ENCODE assay signal across 8 cellular contexts in the genomic region with DNA sequence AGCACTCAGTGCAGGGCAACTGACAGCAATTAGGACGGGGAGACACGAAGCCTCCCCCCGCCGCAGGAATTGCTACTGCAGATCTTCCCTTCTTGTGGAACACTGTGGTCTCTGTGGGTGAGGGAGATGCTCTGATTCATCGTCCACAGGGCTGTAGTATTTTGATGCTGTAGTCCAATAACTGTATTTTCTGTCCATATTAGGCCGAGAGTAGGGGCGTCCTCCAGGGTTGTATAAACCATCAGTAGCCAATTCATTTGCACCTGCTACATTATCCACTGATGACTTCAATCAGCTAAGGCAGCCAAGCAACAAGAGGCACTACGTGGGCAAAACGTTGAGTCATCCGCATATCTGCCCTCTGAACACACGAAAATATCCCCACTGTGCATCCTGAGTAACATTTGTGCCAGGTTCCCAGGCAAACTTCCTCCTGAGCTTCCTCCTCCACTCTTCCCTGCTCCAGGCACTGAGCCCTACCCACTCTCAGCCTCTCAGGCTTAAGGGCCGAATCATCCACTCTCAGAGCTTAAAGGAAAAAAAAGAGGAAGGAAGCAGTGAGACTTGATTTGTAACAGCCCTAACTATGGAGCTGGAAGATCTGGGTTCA.
DNase-seq lines count a peak whose midpoint lies in the region; FAIRE-seq and TF ChIP-seq lines count a peak whose summit lies in the region.

No MANE protein-coding gene starts in this region.

- no peak overlapping the region for H3K14ac ChIP-seq in H1 (ENCODE audit: insufficient read length)

- no peaks in the 10 kb centered on the region for H3K23me2 ChIP-seq in H1 (ENCODE audit: low read depth, low read length)

- 0 out of 2 replicates have a peak overlapping the region, but pooled peaks have one; percentile 72 for H2BK20ac ChIP-seq in H1 (ENCODE audit: low read length)

- H3K27me3 ChIP-seq in H1 (replicated peaks in 1 of 4; ENCODE audit: control insufficient read depth in 3 of 4, extremely low read depth in 1 of 4, insufficient read depth in 3 of 4, low read length in 3 of 4): no peaks in the 10 kb centered on the region
- no peaks in the 10 kb centered on the region for H3K27me3 ChIP-seq in neural progenitor cell

- H2BK5ac ChIP-seq in H1 (ENCODE audit: low read depth, low read length): no peak overlapping the region

- H3K9me3 Mint-ChIP-seq in osteocyte (ENCODE audit: unreplicated experiment) (no peaks in the 10 kb centered on the region), neural progenitor cell (no peaks in the 10 kb centered on the region)

- H3K4me1 ChIP-seq in H1 (replicated peaks in 1 of 4; ENCODE audit: control insufficient read depth in 3 of 4, insufficient read depth in 4 of 4, low read length in 3 of 4) (peaks cover 0 to 7% (median 0%) of the 10 kb centered on the region in 4 experiments; a peak in 3 of 7 replicates), neural progenitor cell (peaks cover 5% of the 10 kb centered on the region)

- no peak overlapping the region for H3K27ac ChIP-seq in H1 (ENCODE audit: low read depth, low read length)
- no peak overlapping the region for H3K27ac ChIP-seq in neural progenitor cell

- WGBS in H1 (ENCODE audit: extremely low coverage in 1 of 2, insufficient coverage in 1 of 2, insufficient read length in 1 of 2, insufficient replicate concordance in 2 of 2, low coverage in 1 of 2, low lambda C conversion rate in 2 of 2, missing lambda C conversion rate in 1 of 2), 2 experiments: 94% methylated on average over 11 of the region's 12 CpGs; no CpG with 5 or more reads in 1 of the 2 experiments

- H3K4me1 Mint-ChIP-seq in osteocyte (ENCODE audit: unreplicated experiment) (peaks cover 12% of the 10 kb centered on the region), neural progenitor cell (peaks cover 5% of the 10 kb centered on the region)

- no peak overlapping the region for H2BK120ac ChIP-seq in H1 (replicated peaks; ENCODE audit: low read depth, low read length)

- DNase-seq in EL: peak; percentile 77
- DNase-seq in NCI-H226: peak; percentile 99
- DNase-seq in H1 (ENCODE audit: low read depth in 1 of 2, low spot score in 2 of 2): no peak
- no peak for DNase-seq in osteocyte (ENCODE audit: extremely low spot score, unreplicated experiment)
- DNase-seq in NCI-H1417 (lab: John Stamatoyannopoulos, UW): no peak
- no peak for DNase-seq in GM13977 (ENCODE audit: low spot score)
- DNase-seq in neural progenitor cell (ENCODE audit: low spot score): no peak
- DNase-seq in NCI-H1436 treated with DMSO at 0.1 percent for 48 hours (lab: John Stamatoyannopoulos, UW): no peak

- H2AFZ ChIP-seq in H1 (ENCODE audit: low read length) (no peak overlapping the region), neural progenitor cell (replicated peaks) (no peak overlapping the region)

- POLR2A ChIA-PET in H1 (lab: Charles Lee; ENCODE audit: partially characterized antibody): no interaction called here

- H3K4me2 ChIP-seq in H1 (ENCODE audit: insufficient read depth in 1 of 2, low read depth in 2 of 2, low read length in 2 of 2) (no peak overlapping the region), neural progenitor cell (no peak overlapping the region)

- H4K8ac ChIP-seq in H1 (ENCODE audit: extremely low read depth, insufficient read depth, low read length): no peak overlapping the region

- no peak for TF ChIP-seq EP300 in H1 (IDR thresholded peaks at IDR 0.05; ENCODE audit: borderline replicate concordance in 1 of 2, low read depth in 2 of 2, low read length in 2 of 2)

- H4K5ac ChIP-seq in H1 (ENCODE audit: insufficient read length, low read depth, low read length): no peak overlapping the region

- TF ChIP-seq CTCF in H1 (IDR thresholded peaks at IDR 0.05; ENCODE audit: control extremely low read depth in 1 of 3, insufficient read depth in 1 of 3, low read depth in 1 of 3, low read length in 3 of 3): no peak
- TF ChIP-seq CTCF in osteocyte (IDR thresholded peaks at IDR 0.05): no peak
- no peak for TF ChIP-seq CTCF in GM13977 (IDR thresholded peaks at IDR 0.05; ENCODE audit: extremely low read depth, insufficient read depth, missing control alignments)
- no peak for TF ChIP-seq CTCF in neural progenitor cell (IDR thresholded peaks at IDR 0.05)

- H2BK15ac ChIP-seq in H1 (ENCODE audit: low read length): no peak overlapping the region

- H3K18ac ChIP-seq in H1 (ENCODE audit: extremely low read depth, low read length): no peak overlapping the region; the same call in 1 of the 2 replicates

- H2BK12ac ChIP-seq in H1 (ENCODE audit: low read depth, low read length): no peak overlapping the region

- no peaks in the 10 kb centered on the region for H3K9me3 ChIP-seq in H1 (ENCODE audit: insufficient read depth in 2 of 2, low read depth in 1 of 2, low read length in 1 of 2)
- H3K9me3 ChIP-seq in neural progenitor cell (ENCODE audit: low read depth): no peaks in the 10 kb centered on the region

- H3K27ac Mint-ChIP-seq in osteocyte (ENCODE audit: unreplicated experiment) (peak overlapping the region; percentile 64), neural progenitor cell (no peak overlapping the region)

- in situ Hi-C loops in GM13977 (cut with MboI; ENCODE audit: low pct_unique_long_range_greater_than_20kb, low sequenced_read_pairs, unreplicated experiment): no loop called here

- no peak overlapping the region for H4K91ac ChIP-seq in H1 (replicated peaks; ENCODE audit: insufficient read length, low read length)

- H3K23ac ChIP-seq in H1 (ENCODE audit: insufficient read length): no peak overlapping the region

- no peak for FAIRE-seq in H1 (lab: Jason Lieb, UNC)

- CTCF ChIA-PET in H1 (lab: Charles Lee; ENCODE audit: partially characterized antibody): interaction anchor here (0.7 to 1.2 kb wide), 5 partner anchors 16 to 122 kb away, joined by 3 to 5 read pairs (median 4); no protein-coding TSS in a partner anchor

- H2AK5ac ChIP-seq in H1 (ENCODE audit: low read depth, low read length): no peak overlapping the region

- no peak overlapping the region for H3K9ac ChIP-seq in H1 (replicated peaks in 1 of 4; ENCODE audit: extremely low read depth in 1 of 4, low read depth in 3 of 4, low read length in 3 of 4)
- no peak overlapping the region for H3K9ac ChIP-seq in neural progenitor cell

- no peaks in the 10 kb centered on the region for H3K79me1 ChIP-seq in H1 (ENCODE audit: low read depth, low read length)

- TF ChIP-seq RAD21 in H1 (IDR thresholded peaks at IDR 0.05 in 1 of 2, conservative IDR thresholded peaks at IDR 0.05 in 1 of 2; ENCODE audit: low read depth in 2 of 2, low read length in 2 of 2): no peak

- no peak overlapping the region for H3K4me3 Mint-ChIP-seq in osteocyte (ENCODE audit: unreplicated experiment)
- no peak overlapping the region for H3K4me3 Mint-ChIP-seq in neural progenitor cell

- no peak overlapping the region for H3K56ac ChIP-seq in H1 (replicated peaks; ENCODE audit: insufficient read length, low read depth, low read length)

- no peak for TF ChIP-seq POLR2A in H1 (IDR thresholded peaks at IDR 0.05; ENCODE audit: control extremely low read depth in 1 of 2, low read depth in 2 of 2, low read length in 2 of 2)

- H3K4me3 ChIP-seq in H1 (ENCODE audit: extremely low read depth in 1 of 4, insufficient read depth in 2 of 4, low read depth in 3 of 4, low read length in 4 of 4): no peak overlapping the region
- no peak overlapping the region for H3K4me3 ChIP-seq in neural progenitor cell

- no peak overlapping the region for H3K4ac ChIP-seq in H1 (replicated peaks; ENCODE audit: insufficient read length, low read depth, low read length)

- no peaks in the 10 kb centered on the region for H3K27me3 Mint-ChIP-seq in osteocyte (ENCODE audit: unreplicated experiment)
- peaks cover 7% of the 10 kb centered on the region for H3K27me3 Mint-ChIP-seq in neural progenitor cell (ENCODE audit: insufficient read depth, low read depth)

- H3K36me3 ChIP-seq in H1 (ENCODE audit: control insufficient read depth in 2 of 4, insufficient read depth in 4 of 4, low read length in 3 of 4) (no peaks in the 10 kb centered on the region), neural progenitor cell (no peaks in the 10 kb centered on the region)

- H3F3A ChIP-seq in neural progenitor cell (ENCODE audit: low read depth): no peaks in the 10 kb centered on the region

- H3K36me3 Mint-ChIP-seq in osteocyte (ENCODE audit: unreplicated experiment) (no peaks in the 10 kb centered on the region), neural progenitor cell (no peaks in the 10 kb centered on the region)

- no peaks in the 10 kb centered on the region for H3K79me2 ChIP-seq in H1 (ENCODE audit: control insufficient read depth in 1 of 2, insufficient read depth in 2 of 2, low read length in 2 of 2)
- H3K79me2 ChIP-seq in neural progenitor cell (ENCODE audit: low read depth): no peaks in the 10 kb centered on the region

- H4K20me1 ChIP-seq in H1 (replicated peaks in 1 of 2; ENCODE audit: control insufficient read depth in 1 of 2, insufficient read depth in 2 of 2, low read length in 2 of 2) (no peaks in the 10 kb centered on the region), neural progenitor cell (ENCODE audit: low read depth) (no peaks in the 10 kb centered on the region)

TF ChIP-seq in H1, 55 proteins besides CTCF, POLR2A, EP300 and RAD21 (continues in another document):
- TF ChIP-seq SP1 (IDR thresholded peaks at IDR 0.05; ENCODE audit: low read depth, low read length): no peak
- no peak for TF ChIP-seq SP4 (IDR thresholded peaks at IDR 0.05; ENCODE audit: low read length)
- TF ChIP-seq SAP30 (IDR thresholded peaks at IDR 0.05; ENCODE audit: insufficient read depth, insufficient replicate concordance, low read length): no peak
- no peak for TF ChIP-seq GTF2F1 (IDR thresholded peaks at IDR 0.05; ENCODE audit: borderline replicate concordance, low read depth, low read length)
- TF ChIP-seq, protein P1, sequence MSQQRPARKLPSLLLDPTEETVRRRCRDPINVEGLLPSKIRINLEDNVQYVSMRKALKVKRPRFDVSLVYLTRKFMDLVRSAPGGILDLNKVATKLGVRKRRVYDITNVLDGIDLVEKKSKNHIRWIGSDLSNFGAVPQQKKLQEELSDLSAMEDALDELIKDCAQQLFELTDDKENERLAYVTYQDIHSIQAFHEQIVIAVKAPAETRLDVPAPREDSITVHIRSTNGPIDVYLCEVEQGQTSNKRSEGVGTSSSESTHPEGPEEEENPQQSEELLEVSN (IDR thresholded peaks at IDR 0.05): no peak
- TF ChIP-seq CBX5 (IDR thresholded peaks at IDR 0.05; ENCODE audit: low read depth, low read length): no peak
- TF ChIP-seq TCF12 (IDR thresholded peaks at IDR 0.05; ENCODE audit: low read depth, low read length): no peak
- no peak for TF ChIP-seq YY1 (IDR thresholded peaks at IDR 0.05; ENCODE audit: low read depth, low read length)
- no peak for TF ChIP-seq HDAC2 (IDR thresholded peaks at IDR 0.05; ENCODE audit: borderline replicate concordance in 1 of 2, low read depth in 2 of 2, low read length in 2 of 2)
- TF ChIP-seq CBX8 (IDR thresholded peaks at IDR 0.05; ENCODE audit: borderline replicate concordance, low read depth, low read length): no peak
- no peak for TF ChIP-seq CTBP2 (IDR thresholded peaks at IDR 0.05; ENCODE audit: borderline replicate concordance, insufficient read depth, insufficient read length, low read length)
- no peak for TF ChIP-seq EGR1 (IDR thresholded peaks at IDR 0.05; ENCODE audit: borderline replicate concordance, low read depth, low read length)

Comparison
In these comparisons a context has a peak if more than half of its experiments do, and no peak if none do; other contexts are left out.
1. DNase-seq: peak in EL (single experiment) and NCI-H226 (single experiment); none in H1 (0 of 2), osteocyte (single experiment), NCI-H1417 (0 of 3), GM13977 (single experiment), neural progenitor cell (single experiment) and NCI-H1436 treated with DMSO at 0.1 percent for 48 hours (single experiment).